In the genomic region with DNA sequence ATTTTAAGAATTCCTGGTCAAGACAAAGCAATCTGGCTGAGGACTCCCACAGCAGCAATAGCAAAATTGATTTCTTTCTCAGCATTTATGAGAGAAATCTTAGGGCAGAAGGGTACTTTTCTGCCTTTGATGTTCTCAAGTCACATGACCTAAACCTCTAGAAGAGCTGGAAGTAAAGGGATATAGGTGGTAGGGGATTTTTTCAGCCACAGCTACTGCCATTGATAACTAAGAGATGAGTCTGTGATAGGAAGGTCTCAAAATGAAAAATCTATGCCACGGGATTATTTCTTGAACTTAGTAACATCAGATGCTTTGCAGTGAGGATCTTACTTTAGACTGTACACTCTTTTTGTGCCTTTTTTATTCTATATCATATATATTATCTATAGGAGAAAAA, we compare ENCODE assay signal across 18 cellular contexts. TPM values are rescaled to one million over a fixed set of nuclear protein-coding genes. Genes with fewer than 3 reads are reported as not detected.
DNase-seq lines count a peak whose midpoint lies in the region; ATAC-seq, FAIRE-seq and TF ChIP-seq lines count a peak whose summit lies in the region.
"Had no signal": no experiment of that assay in that cellular context is flagged by ENCODE, and none has a peak within 500 bp of the region (broad histone marks: within the 10 kb centered on the region; RNA-seq: fewer than 3 reads in every experiment).

No MANE protein-coding gene starts in this region.

- no peaks in the 10 kb centered on the region for H3K9me3 Mint-ChIP-seq in activated T-cell treated with anti-CD3 and anti-CD28 coated beads, Interleukin-2, amount 50 U/mL, for 72 hours
- H3K9me3 Mint-ChIP-seq in activated naive CD8-positive, alpha-beta T cell treated with anti-CD3 and anti-CD28 coated beads, Interleukin-2, amount 50 U/mL, for 24 hours, result no peaks in the 10 kb centered on the region
- H3K9me3 Mint-ChIP-seq in nephron progenitor cell, result no peaks in the 10 kb centered on the region
- H3K9me3 Mint-ChIP-seq: GM23338 had no signal

- H3K27ac Mint-ChIP-seq in activated T-cell treated with anti-CD3 and anti-CD28 coated beads, Interleukin-2, amount 50 U/mL, for 72 hours, result no peak overlapping the region
- H3K27ac Mint-ChIP-seq in activated naive CD8-positive, alpha-beta T cell treated with anti-CD3 and anti-CD28 coated beads, Interleukin-2, amount 50 U/mL, for 24 hours, result peak overlapping the region; percentile 59
- peak overlapping the region; percentile 43 for H3K27ac Mint-ChIP-seq in nephron progenitor cell
- H3K27ac Mint-ChIP-seq: GM23338 had no signal

- peaks cover 24% of the 10 kb centered on the region for H3K4me1 Mint-ChIP-seq in activated T-cell treated with anti-CD3 and anti-CD28 coated beads, Interleukin-2, amount 50 U/mL, for 72 hours (ENCODE audit: low read depth)
- peaks cover 12% of the 10 kb centered on the region for H3K4me1 Mint-ChIP-seq in activated naive CD8-positive, alpha-beta T cell treated with anti-CD3 and anti-CD28 coated beads, Interleukin-2, amount 50 U/mL, for 24 hours
- H3K4me1 Mint-ChIP-seq in nephron progenitor cell, result no peaks in the 10 kb centered on the region
- H3K4me1 Mint-ChIP-seq: GM23338 had no signal

- peaks cover 12 to 33% of the 10 kb centered on the region in 2 donors for H3K36me3 Mint-ChIP-seq in activated T-cell treated with anti-CD3 and anti-CD28 coated beads, Interleukin-2, amount 50 U/mL, for 72 hours (ENCODE audit: insufficient read depth in 2 of 2)
- peaks cover 53% of the 10 kb centered on the region for H3K36me3 Mint-ChIP-seq in activated naive CD8-positive, alpha-beta T cell treated with anti-CD3 and anti-CD28 coated beads, Interleukin-2, amount 50 U/mL, for 24 hours (ENCODE audit: low read depth)
- peaks cover 73% of the 10 kb centered on the region for H3K36me3 Mint-ChIP-seq in nephron progenitor cell (ENCODE audit: low read depth)

- FAIRE-seq in GM18507 (lab: Jason Lieb, UNC), result peak; percentile 38
- FAIRE-seq: G401.6, HTR-8/SVneo had no signal

- DNase-seq in activated T-cell treated with anti-CD3 and anti-CD28 coated beads, Interleukin-2, amount 50 U/mL, for 72 hours, result no peak
- no peak for DNase-seq in activated T-cell treated with anti-CD3 and anti-CD28 coated beads, Interleukin-2, amount 50 U/mL, for 1 hour
- DNase-seq in GM18507 (ENCODE audit: extremely low spot score, insufficient read length, low read depth), result no peak
- DNase-seq in activated naive CD8-positive, alpha-beta T cell treated with anti-CD3 and anti-CD28 coated beads, Interleukin-2, amount 50 U/mL, for 24 hours, result no peak
- no peak for DNase-seq in nephron progenitor cell
- no peak for DNase-seq in AG08395 (ENCODE audit: low spot score)
- no peak for DNase-seq in NCI-H2107 (lab: John Stamatoyannopoulos, UW)
- DNase-seq: AML-193, Calu3, DMS79, KG1, NCI-H1092, NCI-H1694, NCI-H69, PC-3 had no signal

- ATAC-seq in activated T-cell treated with anti-CD3 and anti-CD28 coated beads, Interleukin-2, amount 50 U/mL, for 72 hours (replicated peaks in 1 of 2), result peak; percentile 64 to 73
- no peak for ATAC-seq in activated naive CD8-positive, alpha-beta T cell treated with anti-CD3 and anti-CD28 coated beads, Interleukin-2, amount 50 U/mL, for 24 hours
- ATAC-seq: GM23338, PC-3 had no signal

- no peak for TF ChIP-seq CTCF in nephron progenitor cell (IDR thresholded peaks at IDR 0.05)

- H3K27me3 Mint-ChIP-seq in activated T-cell treated with anti-CD3 and anti-CD28 coated beads, Interleukin-2, amount 50 U/mL, for 72 hours (ENCODE audit: low read depth), result no peaks in the 10 kb centered on the region
- no peaks in the 10 kb centered on the region for H3K27me3 Mint-ChIP-seq in activated naive CD8-positive, alpha-beta T cell treated with anti-CD3 and anti-CD28 coated beads, Interleukin-2, amount 50 U/mL, for 24 hours
- no peaks in the 10 kb centered on the region for H3K27me3 Mint-ChIP-seq in nephron progenitor cell (ENCODE audit: low read depth, poor library complexity)

- H3K4me3 Mint-ChIP-seq in activated T-cell treated with anti-CD3 and anti-CD28 coated beads, Interleukin-2, amount 50 U/mL, for 72 hours, result no peak overlapping the region
- no peak overlapping the region for H3K4me3 Mint-ChIP-seq in activated naive CD8-positive, alpha-beta T cell treated with anti-CD3 and anti-CD28 coated beads, Interleukin-2, amount 50 U/mL, for 24 hours
- H3K4me3 Mint-ChIP-seq in nephron progenitor cell, result no peak overlapping the region
- H3K4me3 Mint-ChIP-seq: GM23338 had no signal

RNA-seq across cellular contexts. Expression of a gene that starts 35.6 kb away (rescaled TPM):
- total RNA-seq in activated T-cell treated with anti-CD3 and anti-CD28 coated beads, Interleukin-2, amount 50 U/mL, for 72 hours, result 10 to 100 TPM; 50.0 to 53.8 TPM
